1 cellular context compared by ENCODE assay signal in the genomic region with DNA sequence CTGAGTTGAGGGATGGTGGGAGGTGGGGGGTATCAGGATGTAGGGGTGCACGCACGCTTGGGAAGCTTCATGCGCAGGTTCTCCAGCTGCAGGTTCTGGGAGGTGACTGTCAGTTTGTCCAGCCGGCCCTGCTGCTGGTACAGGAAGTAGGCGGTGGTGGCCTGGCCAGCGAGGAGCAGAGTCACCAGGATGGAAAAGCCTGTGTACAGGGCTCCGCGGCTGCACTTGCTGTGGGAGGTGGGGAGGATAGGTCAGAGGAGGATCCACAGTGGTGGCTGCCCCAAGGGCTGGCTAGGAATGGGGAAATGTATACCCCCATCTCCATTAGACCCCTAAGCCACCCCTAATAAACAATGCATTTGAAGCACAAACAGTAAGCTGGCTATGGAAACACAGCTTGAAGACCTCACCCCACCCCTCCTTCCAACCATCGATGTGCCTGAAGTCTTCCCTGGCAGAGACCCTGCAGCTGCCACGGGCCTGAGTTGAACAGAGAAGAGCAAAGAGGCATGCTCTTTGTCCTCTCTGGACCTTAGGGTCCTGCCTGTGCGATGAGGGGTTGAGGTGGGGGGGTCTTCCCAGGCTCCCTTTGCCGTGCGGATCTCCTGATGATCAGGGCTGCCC.
TF ChIP-seq lines count a peak whose summit lies in the region.

No MANE protein-coding gene starts in this region.

TF ChIP-seq in GM12878, 131 proteins besides CTCF, POLR2A, EP300 and RAD21 (continues in another document):
- TF ChIP-seq BCL11A (IDR thresholded peaks at IDR 0.05; ENCODE audit: low read depth, low read length) (no peak; the same call in none of the 2 replicates), IRF5 (IDR thresholded peaks at IDR 0.05; ENCODE audit: borderline replicate concordance) (no peak), SMAD1 (IDR thresholded peaks at IDR 0.05; ENCODE audit: low read depth, partially characterized antibody) (no peak), NKRF (conservative IDR thresholded peaks at IDR 0.05) (no peak), YBX1 (IDR thresholded peaks at IDR 0.05) (no peak), PML (IDR thresholded peaks at IDR 0.05; ENCODE audit: low read length) (no peak), FOS (IDR thresholded peaks at IDR 0.05; ENCODE audit: borderline replicate concordance, extremely low read depth, insufficient read length) (no peak), IKZF1 (conservative IDR thresholded peaks at IDR 0.05) (no peak; the same call in 1 of the 2 replicates), ATF2 (IDR thresholded peaks at IDR 0.05; ENCODE audit: low read length) (no peak), SUPT20H (IDR thresholded peaks at IDR 0.05; ENCODE audit: borderline replicate concordance, control insufficient read depth, low read depth, low read length) (no peak), HSF1 (IDR thresholded peaks at IDR 0.05; ENCODE audit: low read depth, low read length) (no peak), MEF2A (IDR thresholded peaks at IDR 0.05; ENCODE audit: insufficient read depth, low read depth, low read length) (no peak), RFX5 (IDR thresholded peaks at IDR 0.05; ENCODE audit: low read depth, low read length) (no peak), USF2 (IDR thresholded peaks at IDR 0.05; ENCODE audit: borderline replicate concordance, low read depth, low read length) (no peak), CBFB (IDR thresholded peaks at IDR 0.05; ENCODE audit: low read depth) (peak; percentile 26), SREBF1 (IDR thresholded peaks at IDR 0.05; ENCODE audit: low read length) (no peak), MAX (IDR thresholded peaks at IDR 0.05; ENCODE audit: low read depth, low read length) (no peak), TCF12 (IDR thresholded peaks at IDR 0.05; ENCODE audit: low read depth, low read length) (0 out of 2 replicates have a peak, but pooled peaks have one; percentile 21), SMC3 (IDR thresholded peaks at IDR 0.05; ENCODE audit: borderline replicate concordance, low read length) (no peak), WRNIP1 (IDR thresholded peaks at IDR 0.05; ENCODE audit: borderline replicate concordance, low read depth, low read length) (no peak), RELA (IDR thresholded peaks at IDR 0.05; ENCODE audit: borderline replicate concordance, partially characterized antibody) (no peak), SIX5 (IDR thresholded peaks at IDR 0.05; ENCODE audit: low read depth, low read length, severe bottlenecking) (no peak), KLF5 (IDR thresholded peaks at IDR 0.05; ENCODE audit: partially characterized antibody) (no peak), MEF2B (IDR thresholded peaks at IDR 0.05; ENCODE audit: partially characterized antibody, poor library complexity, severe bottlenecking) (no peak), CREM (IDR thresholded peaks at IDR 0.05; ENCODE audit: low read depth) (0 out of 2 replicates have a peak, but pooled peaks have one; percentile 17), GABPA (IDR thresholded peaks at IDR 0.05; ENCODE audit: low read depth) (no peak), BACH1 (IDR thresholded peaks at IDR 0.05; ENCODE audit: borderline replicate concordance) (peak; percentile 78), RB1 (IDR thresholded peaks at IDR 0.05; ENCODE audit: borderline replicate concordance) (no peak), LARP7 (IDR thresholded peaks at IDR 0.05) (0 out of 2 replicates have a peak, but pooled peaks have one; percentile 34), SRF (IDR thresholded peaks at IDR 0.05; ENCODE audit: low read depth in 2 of 2, low read length in 2 of 2) (no peak), ZNF274 (IDR thresholded peaks at IDR 0.05; ENCODE audit: insufficient read depth, insufficient read length) (no peak), SPI1 (IDR thresholded peaks at IDR 0.05; ENCODE audit: borderline replicate concordance, insufficient read depth, low read depth, low read length) (0 out of 2 replicates have a peak, but pooled peaks have one; percentile 14)
- TF ChIP-seq, protein P1, sequence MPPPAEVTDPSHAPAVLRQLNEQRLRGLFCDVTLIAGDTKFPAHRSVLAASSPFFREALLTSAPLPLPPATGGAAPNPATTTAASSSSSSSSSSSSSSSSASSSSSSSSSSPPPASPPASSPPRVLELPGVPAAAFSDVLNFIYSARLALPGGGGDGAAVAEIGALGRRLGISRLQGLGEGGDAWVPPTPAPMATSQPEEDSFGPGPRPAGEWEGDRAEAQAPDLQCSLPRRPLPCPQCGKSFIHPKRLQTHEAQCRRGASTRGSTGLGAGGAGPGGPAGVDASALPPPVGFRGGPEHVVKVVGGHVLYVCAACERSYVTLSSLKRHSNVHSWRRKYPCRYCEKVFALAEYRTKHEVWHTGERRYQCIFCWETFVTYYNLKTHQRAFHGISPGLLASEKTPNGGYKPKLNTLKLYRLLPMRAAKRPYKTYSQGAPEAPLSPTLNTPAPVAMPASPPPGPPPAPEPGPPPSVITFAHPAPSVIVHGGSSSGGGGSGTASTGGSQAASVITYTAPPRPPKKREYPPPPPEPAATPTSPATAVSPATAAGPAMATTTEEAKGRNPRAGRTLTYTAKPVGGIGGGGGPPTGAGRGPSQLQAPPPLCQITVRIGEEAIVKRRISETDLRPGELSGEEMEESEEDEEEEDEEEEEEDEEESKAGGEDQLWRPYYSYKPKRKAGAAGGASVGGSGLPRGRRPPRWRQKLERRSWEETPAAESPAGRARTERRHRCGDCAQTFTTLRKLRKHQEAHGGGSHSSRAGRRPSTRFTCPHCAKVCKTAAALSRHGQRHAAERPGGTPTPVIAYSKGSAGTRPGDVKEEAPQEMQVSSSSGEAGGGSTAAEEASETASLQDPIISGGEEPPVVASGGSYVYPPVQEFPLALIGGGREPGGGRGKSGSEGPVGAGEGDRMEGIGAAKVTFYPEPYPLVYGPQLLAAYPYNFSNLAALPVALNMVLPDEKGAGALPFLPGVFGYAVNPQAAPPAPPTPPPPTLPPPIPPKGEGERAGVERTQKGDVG (CRISPR knock-in tag; IDR thresholded peaks at IDR 0.05): no peak
- TF ChIP-seq, protein P2, sequence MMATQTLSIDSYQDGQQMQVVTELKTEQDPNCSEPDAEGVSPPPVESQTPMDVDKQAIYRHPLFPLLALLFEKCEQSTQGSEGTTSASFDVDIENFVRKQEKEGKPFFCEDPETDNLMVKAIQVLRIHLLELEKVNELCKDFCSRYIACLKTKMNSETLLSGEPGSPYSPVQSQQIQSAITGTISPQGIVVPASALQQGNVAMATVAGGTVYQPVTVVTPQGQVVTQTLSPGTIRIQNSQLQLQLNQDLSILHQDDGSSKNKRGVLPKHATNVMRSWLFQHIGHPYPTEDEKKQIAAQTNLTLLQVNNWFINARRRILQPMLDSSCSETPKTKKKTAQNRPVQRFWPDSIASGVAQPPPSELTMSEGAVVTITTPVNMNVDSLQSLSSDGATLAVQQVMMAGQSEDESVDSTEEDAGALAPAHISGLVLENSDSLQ (IDR thresholded peaks at IDR 0.05): no peak
- TF ChIP-seq, protein P3, sequence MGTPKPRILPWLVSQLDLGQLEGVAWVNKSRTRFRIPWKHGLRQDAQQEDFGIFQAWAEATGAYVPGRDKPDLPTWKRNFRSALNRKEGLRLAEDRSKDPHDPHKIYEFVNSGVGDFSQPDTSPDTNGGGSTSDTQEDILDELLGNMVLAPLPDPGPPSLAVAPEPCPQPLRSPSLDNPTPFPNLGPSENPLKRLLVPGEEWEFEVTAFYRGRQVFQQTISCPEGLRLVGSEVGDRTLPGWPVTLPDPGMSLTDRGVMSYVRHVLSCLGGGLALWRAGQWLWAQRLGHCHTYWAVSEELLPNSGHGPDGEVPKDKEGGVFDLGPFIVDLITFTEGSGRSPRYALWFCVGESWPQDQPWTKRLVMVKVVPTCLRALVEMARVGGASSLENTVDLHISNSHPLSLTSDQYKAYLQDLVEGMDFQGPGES (IDR thresholded peaks at IDR 0.05): no peak
- TF ChIP-seq, protein P4, sequence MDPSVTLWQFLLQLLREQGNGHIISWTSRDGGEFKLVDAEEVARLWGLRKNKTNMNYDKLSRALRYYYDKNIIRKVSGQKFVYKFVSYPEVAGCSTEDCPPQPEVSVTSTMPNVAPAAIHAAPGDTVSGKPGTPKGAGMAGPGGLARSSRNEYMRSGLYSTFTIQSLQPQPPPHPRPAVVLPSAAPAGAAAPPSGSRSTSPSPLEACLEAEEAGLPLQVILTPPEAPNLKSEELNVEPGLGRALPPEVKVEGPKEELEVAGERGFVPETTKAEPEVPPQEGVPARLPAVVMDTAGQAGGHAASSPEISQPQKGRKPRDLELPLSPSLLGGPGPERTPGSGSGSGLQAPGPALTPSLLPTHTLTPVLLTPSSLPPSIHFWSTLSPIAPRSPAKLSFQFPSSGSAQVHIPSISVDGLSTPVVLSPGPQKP (IDR thresholded peaks at IDR 0.05; ENCODE audit: low read depth, low read length): no peak
- TF ChIP-seq, protein P5, sequence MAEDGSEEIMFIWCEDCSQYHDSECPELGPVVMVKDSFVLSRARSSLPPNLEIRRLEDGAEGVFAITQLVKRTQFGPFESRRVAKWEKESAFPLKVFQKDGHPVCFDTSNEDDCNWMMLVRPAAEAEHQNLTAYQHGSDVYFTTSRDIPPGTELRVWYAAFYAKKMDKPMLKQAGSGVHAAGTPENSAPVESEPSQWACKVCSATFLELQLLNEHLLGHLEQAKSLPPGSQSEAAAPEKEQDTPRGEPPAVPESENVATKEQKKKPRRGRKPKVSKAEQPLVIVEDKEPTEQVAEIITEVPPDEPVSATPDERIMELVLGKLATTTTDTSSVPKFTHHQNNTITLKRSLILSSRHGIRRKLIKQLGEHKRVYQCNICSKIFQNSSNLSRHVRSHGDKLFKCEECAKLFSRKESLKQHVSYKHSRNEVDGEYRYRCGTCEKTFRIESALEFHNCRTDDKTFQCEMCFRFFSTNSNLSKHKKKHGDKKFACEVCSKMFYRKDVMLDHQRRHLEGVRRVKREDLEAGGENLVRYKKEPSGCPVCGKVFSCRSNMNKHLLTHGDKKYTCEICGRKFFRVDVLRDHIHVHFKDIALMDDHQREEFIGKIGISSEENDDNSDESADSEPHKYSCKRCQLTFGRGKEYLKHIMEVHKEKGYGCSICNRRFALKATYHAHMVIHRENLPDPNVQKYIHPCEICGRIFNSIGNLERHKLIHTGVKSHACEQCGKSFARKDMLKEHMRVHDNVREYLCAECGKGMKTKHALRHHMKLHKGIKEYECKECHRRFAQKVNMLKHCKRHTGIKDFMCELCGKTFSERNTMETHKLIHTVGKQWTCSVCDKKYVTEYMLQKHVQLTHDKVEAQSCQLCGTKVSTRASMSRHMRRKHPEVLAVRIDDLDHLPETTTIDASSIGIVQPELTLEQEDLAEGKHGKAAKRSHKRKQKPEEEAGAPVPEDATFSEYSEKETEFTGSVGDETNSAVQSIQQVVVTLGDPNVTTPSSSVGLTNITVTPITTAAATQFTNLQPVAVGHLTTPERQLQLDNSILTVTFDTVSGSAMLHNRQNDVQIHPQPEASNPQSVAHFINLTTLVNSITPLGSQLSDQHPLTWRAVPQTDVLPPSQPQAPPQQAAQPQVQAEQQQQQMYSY (CRISPR knock-in tag; IDR thresholded peaks at IDR 0.05): peak; percentile 79; the same call in 1 of the 2 replicates
